Comparison of ENCODE assay signal across 24 cellular contexts in genomic region chr10:60532691-60533468, GRCh38.
A peak's percentile ranks its signal among the peaks of the same experiment; 100 is the strongest.
DNase-seq lines count a peak whose midpoint lies in the region; ATAC-seq, FAIRE-seq and TF ChIP-seq lines count a peak whose summit lies in the region.
"Had no signal": no experiment of that assay in that cellular context is flagged by ENCODE, and none has a peak within 500 bp of the region (broad histone marks: within the 10 kb centered on the region; RNA-seq: fewer than 3 reads in every experiment).

No MANE protein-coding gene starts in this region.

- no peaks in the 10 kb centered on the region for H3K79me2 ChIP-seq in OCI-LY7 (ENCODE audit: insufficient read depth, low read depth, low read length)

- H3K4me1 ChIP-seq in Panc1 (ENCODE audit: control insufficient read depth, insufficient read depth, low read length) = peaks cover 6% of the 10 kb centered on the region
- H3K4me1 ChIP-seq in endodermal cell (ENCODE audit: control insufficient read depth, insufficient read depth, low read length) = peaks cover 13% of the 10 kb centered on the region
- H3K4me1 ChIP-seq in mucosa of rectum (ENCODE audit: control insufficient read depth in 2 of 2, insufficient read depth in 2 of 2, low read length in 2 of 2) = peaks cover 9 to 16% of the 10 kb centered on the region in 2 donors
- no peaks in the 10 kb centered on the region for H3K4me1 ChIP-seq in OCI-LY7 (ENCODE audit: insufficient read depth, low read length, poor library complexity, severe bottlenecking)
- H3K4me1 ChIP-seq: BLaER1 had no signal

- in situ Hi-C loops in Panc1 (cut with HindIII; ENCODE audit: low pct_unique_long_range_greater_than_20kb, low sequenced_read_pairs) = no loop called here

- H3K4me3 ChIP-seq in Panc1 (ENCODE audit: low read depth in 2 of 2, low read length in 2 of 2) = no peak overlapping the region
- no peak overlapping the region for H3K4me3 ChIP-seq in endodermal cell (ENCODE audit: low read length)
- peak overlapping the region in 1 of 2 donors; percentile 45 for H3K4me3 ChIP-seq in mucosa of rectum (ENCODE audit: low read length in 2 of 2)
- H3K4me3 ChIP-seq in OCI-LY7 (ENCODE audit: low read depth, low read length, poor library complexity, severe bottlenecking) = no peak overlapping the region
- H3K4me3 ChIP-seq: BLaER1, MG63 had no signal

- H3K9me3 ChIP-seq in Panc1 (ENCODE audit: control insufficient read depth, insufficient read depth, low read depth, low read length) (no peaks in the 10 kb centered on the region), endodermal cell (ENCODE audit: control insufficient read depth, low read length) (no peaks in the 10 kb centered on the region), mucosa of rectum (ENCODE audit: control insufficient read depth in 2 of 2, low read length in 2 of 2) (no peaks in the 10 kb centered on the region), OCI-LY7 (ENCODE audit: low read length) (no peaks in the 10 kb centered on the region)
- H3K9me3 ChIP-seq: BLaER1, MG63, SK-N-SH had no signal

- no peaks in the 10 kb centered on the region for H3K27me3 ChIP-seq in Panc1 (ENCODE audit: control insufficient read depth, insufficient read depth, low read length)
- no peaks in the 10 kb centered on the region for H3K27me3 ChIP-seq in endodermal cell (ENCODE audit: control insufficient read depth, insufficient read depth, low read length, poor library complexity, severe bottlenecking)
- H3K27me3 ChIP-seq in mucosa of rectum (ENCODE audit: control insufficient read depth in 2 of 2, insufficient read depth in 2 of 2, low read length in 2 of 2) = no peaks in the 10 kb centered on the region
- H3K27me3 ChIP-seq: BLaER1, MG63 had no signal

- H3K27me3 Mint-ChIP-seq in endodermal cell (ENCODE audit: insufficient read depth) = no peaks in the 10 kb centered on the region
- H3K27me3 Mint-ChIP-seq: CD4-positive, CD25-positive, alpha-beta regulatory T cell had no signal

- no peak for DNase-seq in Panc1 (ENCODE audit: low read depth, low spot score)
- no peak for DNase-seq in endodermal cell
- DNase-seq in urothelium cell line (ENCODE audit: low spot score) = no peak
- DNase-seq in NCI-H1092 (lab: John Stamatoyannopoulos, UW) = no peak
- DNase-seq in OCI-LY7 (ENCODE audit: low spot score) = no peak
- DNase-seq: CD4-positive, CD25-positive, alpha-beta regulatory T cell; GOT3; HCEC 1CT; IMR-90; KG1; MG63; NCI-H2029 treated with DMSO at 0.1 percent for 48 hours; NCI-H446 treated with DMSO at 0.1 percent for 48 hours; NCI-H526; NCI-H82; NK-92 treated with Interleukin-12 subunit alpha and Interleukin-12 subunit beta, amount 100 ng/mL, for 24 hours; SIG-M5; SK-N-SH had no signal

- H3K36me3 ChIP-seq in Panc1 (ENCODE audit: control insufficient read depth, insufficient read depth, low read length) (no peaks in the 10 kb centered on the region; the same call in 1 of the 2 replicates), endodermal cell (ENCODE audit: control insufficient read depth, insufficient read depth, low read length) (no peaks in the 10 kb centered on the region), mucosa of rectum (ENCODE audit: control insufficient read depth in 2 of 2, insufficient read depth in 2 of 2, low read length in 2 of 2) (no peaks in the 10 kb centered on the region), OCI-LY7 (ENCODE audit: insufficient read depth, low read length) (no peaks in the 10 kb centered on the region)
- H3K36me3 ChIP-seq: BLaER1, MG63 had no signal

- no peaks in the 10 kb centered on the region for H3K9me3 Mint-ChIP-seq in endodermal cell

- no peak overlapping the region for H3K4me3 Mint-ChIP-seq in endodermal cell
- H3K4me3 Mint-ChIP-seq: CD4-positive, CD25-positive, alpha-beta regulatory T cell had no signal

- no peaks in the 10 kb centered on the region for H3K36me3 Mint-ChIP-seq in endodermal cell (ENCODE audit: low read depth)
- H3K36me3 Mint-ChIP-seq: CD4-positive, CD25-positive, alpha-beta regulatory T cell had no signal

- POLR2A ChIA-PET in Panc1 (lab: Charles Lee) (no interaction called here), OCI-LY7 (lab: Charles Lee) (interaction anchor here (0.7 to 1.0 kb wide), 2 partner anchors 30 to 37 kb away, joined by 3 read pairs; no protein-coding TSS in a partner anchor)

- no peak for ATAC-seq in Panc1
- ATAC-seq in GM21381 (IDR thresholded peaks at IDR 0.05; ENCODE audit: unreplicated experiment) = no peak

- peak; percentile 59 for FAIRE-seq in urothelium cell line (lab: Jason Lieb, UNC)
- FAIRE-seq: A204.1, D721Med, GM18507 had no signal

- peaks cover 18% of the 10 kb centered on the region for H3K4me1 Mint-ChIP-seq in endodermal cell
- H3K4me1 Mint-ChIP-seq: CD4-positive, CD25-positive, alpha-beta regulatory T cell had no signal

- H3K9ac ChIP-seq in endodermal cell (ENCODE audit: extremely low read depth, low read length, poor library complexity, severe bottlenecking) = no peak overlapping the region
- H3K9ac ChIP-seq in mucosa of rectum (ENCODE audit: low read depth in 1 of 2, low read length in 2 of 2) = no peak overlapping the region
- H3K9ac ChIP-seq: BLaER1, SK-N-SH had no signal

- CTCF ChIA-PET in Panc1 (lab: Charles Lee) (no interaction called here), OCI-LY7 (lab: Charles Lee; ENCODE audit: unreplicated experiment) (no interaction called here)

- no peaks in the 10 kb centered on the region for H3K9me2 ChIP-seq in OCI-LY7 (ENCODE audit: insufficient read depth, low read length)
- H3K9me2 ChIP-seq: SK-N-SH had no signal

- no peak overlapping the region for H3K4me2 ChIP-seq in OCI-LY7 (ENCODE audit: low read length)
- H3K4me2 ChIP-seq: BLaER1, SK-N-SH had no signal

- no peaks in the 10 kb centered on the region for H4K20me1 ChIP-seq in OCI-LY7 (ENCODE audit: insufficient read depth, low read length)
- H4K20me1 ChIP-seq: BLaER1 had no signal

- no TSS peak for BruUV-seq in Panc1 (replicated peaks; lab: Mats Ljungman, UMichigan)
- BruUV-seq in OCI-LY7 (replicated peaks; lab: Mats Ljungman, UMichigan) = no TSS peak

- no peak overlapping the region for H2AFZ ChIP-seq in OCI-LY7 (ENCODE audit: low read length)

- peak overlapping the region; percentile 30 for H3K27ac Mint-ChIP-seq in endodermal cell
- H3K27ac Mint-ChIP-seq: CD4-positive, CD25-positive, alpha-beta regulatory T cell had no signal

- H3K27ac ChIP-seq in Panc1 (ENCODE audit: low read length) (peak overlapping the region; percentile 49; the same call in 1 of the 2 replicates), endodermal cell (ENCODE audit: low read depth, low read length) (no peak overlapping the region), mucosa of rectum (ENCODE audit: low read depth in 2 of 2, low read length in 2 of 2) (peak overlapping the region; percentile 55 to 60), OCI-LY7 (ENCODE audit: low read depth, low read length, poor library complexity, severe bottlenecking) (no peak overlapping the region)
- H3K27ac ChIP-seq: BLaER1 had no signal

- TF ChIP-seq CTCF in Panc1 (IDR thresholded peaks at IDR 0.05) (no peak), endodermal cell (conservative IDR thresholded peaks at IDR 0.05) (no peak), OCI-LY7 (conservative IDR thresholded peaks at IDR 0.05; ENCODE audit: low read length) (no peak)

- 78 to 98% methylated on average over 4 to 6 of the region's 6 CpGs for WGBS in endodermal cell (ENCODE audit: insufficient coverage in 1 of 2, insufficient read length in 1 of 2), 2 experiments

- intact Hi-C loops in Panc1 (cut with micrococcal nuclease; ENCODE audit: unreplicated experiment) (no loop called here), OCI-LY7 (cut with micrococcal nuclease; ENCODE audit: unreplicated experiment) (no loop called here)

Comparison
In these comparisons a context has a peak if more than half of its experiments do, and no peak if none do; other contexts are left out.
1. H3K27ac ChIP-seq: peak in Panc1 (single experiment) and mucosa of rectum (2 of 2); none in endodermal cell (single experiment) and OCI-LY7 (single experiment).